25 cellular contexts compared by ENCODE assay signal in the genomic region with DNA sequence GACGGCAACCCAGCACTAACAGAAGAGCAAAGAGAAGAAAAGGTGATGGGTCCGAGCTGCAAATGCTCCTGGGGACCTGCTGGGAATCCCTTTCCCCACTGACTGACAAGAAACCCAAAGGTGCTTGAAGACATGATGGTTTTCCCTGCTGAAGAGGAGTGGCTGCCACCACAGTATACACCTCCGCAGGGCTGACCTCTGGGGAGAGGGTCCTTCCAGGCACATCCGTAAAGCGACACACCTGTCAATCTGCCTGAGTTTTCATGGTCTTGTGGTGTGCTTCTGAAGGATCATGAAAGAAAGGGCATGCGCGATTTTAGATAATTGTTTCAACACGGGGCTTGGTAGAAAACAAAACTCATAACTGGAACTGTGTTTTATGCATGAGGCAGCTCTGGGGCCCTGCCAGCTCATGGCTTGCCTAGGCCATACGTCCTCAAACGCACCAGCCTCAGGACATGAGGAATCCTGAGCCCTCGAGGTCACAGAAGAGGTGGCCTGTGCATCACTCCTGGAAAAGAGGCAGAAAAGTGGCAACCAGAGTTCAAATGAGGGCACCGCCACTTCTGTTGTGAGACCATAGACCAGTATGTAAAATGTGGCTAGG.
"Had no signal": no experiment of that assay in that cellular context is flagged by ENCODE, and none has a peak within 500 bp of the region (broad histone marks: within the 10 kb centered on the region; RNA-seq: fewer than 3 reads in every experiment).

No MANE protein-coding gene starts in this region.

- H3K4me3 ChIP-seq: sigmoid colon, stomach, thyroid gland, upper lobe of right lung had no signal

- ATAC-seq: activated CD8-positive, alpha-beta T cell treated with anti-CD3 and anti-CD28 coated beads for 36 hours; activated T-cell treated with anti-CD3 and anti-CD28 coated beads, Interleukin-2, amount 50 U/mL, for 4 hours; activated T-helper 17 cell treated with anti-CD3 and anti-CD28 coated beads, Interleukin-2, amount 50 U/mL, for 72 hours; esophagus mucosa; left cardiac atrium; naive thymus-derived CD4-positive, alpha-beta T cell; stimulated activated naive B cell treated with anti-CD40 and anti-IgM and Interleukin-4, amounts not matched to agents 10 μg/mL and 1 μg/mL and 100 μg/mL, for 72 hours; upper lobe of right lung had no signal

- H3K27me3 ChIP-seq: sigmoid colon, stomach, thyroid gland, upper lobe of right lung had no signal

- DNase-seq: activated CD4-positive, alpha-beta T cell treated with anti-CD3 and anti-CD28 coated beads, Interleukin-2, amount 50 U/mL, for 1 hour; activated CD4-positive, CD25-positive, alpha-beta regulatory T cell treated with anti-CD3 and anti-CD28 coated beads, Interleukin-2, amount 50 U/mL, for 72 hours; activated CD8-positive, alpha-beta T cell treated with anti-CD3 and anti-CD28 coated beads for 36 hours; activated gamma-delta T cell treated with Interleukin-2 at 50 U/mL for 16 hours; activated T-cell treated with anti-CD3 and anti-CD28 coated beads, Interleukin-2, amount 50 U/mL, for 4 hours; anterior cingulate cortex; endodermal cell; foreskin melanocyte; islet precursor cell; left cardiac atrium; mammary epithelial cell; midbrain; naive thymus-derived CD4-positive, alpha-beta T cell; sigmoid colon; stimulated activated CD4-positive, alpha-beta T cell treated with anti-CD3 and anti-CD28 coated beads, Interleukin-4, amount 100 ng/mL, for 24 hours; stimulated activated naive B cell treated with anti-CD40 and anti-IgM and Interleukin-4, amounts not matched to agents 10 μg/mL and 1 μg/mL and 100 μg/mL, for 72 hours; stomach; SW 1271; T-helper 9 cell; thyroid gland; upper lobe of right lung had no signal

- H3K4me1 ChIP-seq: thyroid gland, upper lobe of right lung had no signal

- FAIRE-seq: bronchial epithelial cell, small intestine had no signal

- H3K9me3 ChIP-seq: sigmoid colon, stomach, thyroid gland, upper lobe of right lung had no signal

- H3K36me3 ChIP-seq: sigmoid colon, stomach, thyroid gland, upper lobe of right lung had no signal

- H3K27ac ChIP-seq: sigmoid colon, stomach, thyroid gland, upper lobe of right lung had no signal
